ENCODE assay signal across 21 cellular contexts in genomic region chr3:49265987-49266386, GRCh38. TPM values are rescaled to one million over a fixed set of nuclear protein-coding genes. Genes with fewer than 3 reads are reported as not detected.
DNase-seq lines count a peak whose midpoint lies in the region; ATAC-seq and TF ChIP-seq lines count a peak whose summit lies in the region.
"Had no signal": no experiment of that assay in that cellular context is flagged by ENCODE, and none has a peak within 500 bp of the region (broad histone marks: within the 10 kb centered on the region; RNA-seq: fewer than 3 reads in every experiment).

No MANE protein-coding gene starts in this region.

- no peaks in the 10 kb centered on the region for H3K4me1 ChIP-seq in Karpas-422 (ENCODE audit: low read length)
- peaks cover 8 to 18% (median 17%) of the 10 kb centered on the region in 5 donors for H3K4me1 ChIP-seq in subcutaneous abdominal adipose tissue (ENCODE audit: control insufficient read depth in 5 of 5, insufficient read depth in 5 of 5, low read length in 5 of 5)
- H3K4me1 ChIP-seq in osteoblast (ENCODE audit: insufficient read depth, low read length), result peaks cover 2% of the 10 kb centered on the region
- H3K4me1 ChIP-seq: foreskin keratinocyte had no signal

- H2AFZ ChIP-seq in Karpas-422 (ENCODE audit: low read length) (no peak overlapping the region), osteoblast (ENCODE audit: low read length) (no peak overlapping the region)

- H3K79me2 ChIP-seq in Karpas-422 (ENCODE audit: low read length) (no peaks in the 10 kb centered on the region), osteoblast (ENCODE audit: insufficient read depth, low read length) (no peaks in the 10 kb centered on the region)

- H3K4me3 ChIP-seq in Karpas-422 (ENCODE audit: low read length) (no peak overlapping the region), subcutaneous abdominal adipose tissue (ENCODE audit: low read depth in 1 of 5, low read length in 5 of 5) (no peak overlapping the region), osteoblast (ENCODE audit: insufficient read depth, low read length) (no peak overlapping the region)

- no peaks in the 10 kb centered on the region for H3K9me2 ChIP-seq in Karpas-422 (replicated peaks; ENCODE audit: insufficient read depth, low read length)

- peak; percentile 8 for ATAC-seq in esophagus mucosa
- ATAC-seq: activated naive CD4-positive, alpha-beta T cell treated with anti-CD3 and anti-CD28 coated beads, Interleukin-2, amount 50 U/mL, for 72 hours; foreskin keratinocyte had no signal

- H4K20me1 ChIP-seq in Karpas-422 (ENCODE audit: insufficient read depth, low read depth, low read length) (no peaks in the 10 kb centered on the region), osteoblast (ENCODE audit: insufficient read depth, low read length) (no peaks in the 10 kb centered on the region)

- DNase-seq in Karpas-422 (peak; percentile 4), osteoblast (ENCODE audit: insufficient read length, low spot score, missing footprints) (no peak), A172 (ENCODE audit: low spot score) (no peak), NAMALWA (ENCODE audit: low spot score) (no peak), NCI-H2107 treated with DMSO at 0.1 percent for 48 hours (lab: John Stamatoyannopoulos, UW; ENCODE audit: unreplicated experiment) (no peak)
- DNase-seq: activated CD4-positive, alpha-beta T cell treated with anti-CD3 and anti-CD28 coated beads, Interleukin-2, amount 50 U/mL, for 1 hour; Calu3; DND-41; foreskin keratinocyte; hippocampal formation; immature natural killer cell; NCI-H1092 treated with DMSO at 0.1 percent for 48 hours; NCI-H1930; NCI-H2227 treated with DMSO at 0.1 percent for 48 hours; nephron progenitor cell; RPMI8226; T-helper 9 cell had no signal

- H3K27me3 ChIP-seq in Karpas-422 (ENCODE audit: low read length), result no peaks in the 10 kb centered on the region
- H3K27me3 ChIP-seq in layer of hippocampus (ENCODE audit: control insufficient read depth, insufficient read depth, low read length), result no peaks in the 10 kb centered on the region
- no peaks in the 10 kb centered on the region for H3K27me3 ChIP-seq in subcutaneous abdominal adipose tissue (ENCODE audit: control insufficient read depth in 5 of 5, insufficient read depth in 4 of 5, low read length in 5 of 5)
- no peaks in the 10 kb centered on the region for H3K27me3 ChIP-seq in osteoblast (ENCODE audit: insufficient read depth, low read length)
- H3K27me3 ChIP-seq: foreskin keratinocyte had no signal

- H3K36me3 ChIP-seq in Karpas-422 (ENCODE audit: insufficient read depth, low read length) (no peaks in the 10 kb centered on the region), subcutaneous abdominal adipose tissue (ENCODE audit: control insufficient read depth in 5 of 5, insufficient read depth in 5 of 5, low read length in 5 of 5) (peaks cover 0 to 10% (median 0%) of the 10 kb centered on the region in 5 donors), osteoblast (ENCODE audit: insufficient read depth, low read length) (no peaks in the 10 kb centered on the region)

- H3K4me2 ChIP-seq in Karpas-422 (ENCODE audit: low read depth, low read length, poor library complexity, severe bottlenecking), result no peak overlapping the region
- H3K4me2 ChIP-seq in osteoblast (ENCODE audit: insufficient read depth, low read length), result no peak overlapping the region

- H3K27ac ChIP-seq in Karpas-422 (ENCODE audit: low read length) (no peak overlapping the region), layer of hippocampus (ENCODE audit: low read depth, low read length) (peak overlapping the region; percentile 53), subcutaneous abdominal adipose tissue (ENCODE audit: low read depth, low read length) (peak overlapping the region; percentile 72), osteoblast (ENCODE audit: low read depth, low read length) (no peak overlapping the region)
- H3K27ac ChIP-seq: foreskin keratinocyte had no signal

- no peak for TF ChIP-seq CTCF in osteoblast (IDR thresholded peaks at IDR 0.05; ENCODE audit: extremely low read depth, low read depth, low read length)

- H3K9ac ChIP-seq in Karpas-422 (ENCODE audit: low read length) (no peak overlapping the region), subcutaneous abdominal adipose tissue (ENCODE audit: low read length in 5 of 5) (no peak overlapping the region)

- H3K9me3 ChIP-seq in Karpas-422 (ENCODE audit: low read length), result no peaks in the 10 kb centered on the region
- no peaks in the 10 kb centered on the region for H3K9me3 ChIP-seq in subcutaneous abdominal adipose tissue (ENCODE audit: control insufficient read depth in 5 of 5, low read length in 5 of 5)
- H3K9me3 ChIP-seq in osteoblast (ENCODE audit: low read depth, low read length), result no peaks in the 10 kb centered on the region

RNA-seq across cellular contexts. Expression of gene C3orf62, which starts 11.0 kb away (rescaled TPM):
- 1.6 and 3.6 TPM in 2 replicates for total RNA-seq in Karpas-422 (2014; rRNA removed; shearing (Covaris generic); ENCODE audit: low replicate concordance)
- total RNA-seq in esophagus mucosa (4.5 TPM), osteoblast (1.8 and 3.6 TPM in 2 replicates)
- total RNA-seq in A172 (2014; rRNA removed; shearing (Covaris generic)), result 0.41 and 0.67 TPM in 2 replicates

Comparison
In these comparisons a context has a peak if more than half of its experiments do, and no peak if none do; other contexts are left out.
1. H3K27ac ChIP-seq: peak in layer of hippocampus (single experiment) and subcutaneous abdominal adipose tissue (single experiment); none in Karpas-422 (single experiment) and osteoblast (single experiment).